ENCODE assay signal across 9 cellular contexts in genomic region chr9:110579763-110580255, GRCh38. TPM values are rescaled to one million over a fixed set of nuclear protein-coding genes. Genes with fewer than 3 reads are reported as not detected.
A peak's percentile ranks its signal among the peaks of the same experiment; 100 is the strongest.
DNase-seq lines count a peak whose midpoint lies in the region; TF ChIP-seq lines count a peak whose summit lies in the region.
"Had no signal": no experiment of that assay in that cellular context is flagged by ENCODE, and none has a peak within 500 bp of the region (broad histone marks: within the 10 kb centered on the region; RNA-seq: fewer than 3 reads in every experiment).

No MANE protein-coding gene starts in this region.

- peak; percentile 86 for DNase-seq in MG63
- no peak for DNase-seq in esophagus muscularis mucosa (ENCODE audit: extremely low spot score)
- DNase-seq in myocyte (ENCODE audit: low read depth) = peak; percentile 47
- no peak for DNase-seq in NCI-H187 treated with DMSO at 0.1 percent for 48 hours (lab: John Stamatoyannopoulos, UW)
- no peak for DNase-seq in activated gamma-delta T cell (lab: John Stamatoyannopoulos, UW)
- no peak for DNase-seq in HT-29 (ENCODE audit: low spot score)
- no peak for DNase-seq in NCI-H82 treated with DMSO at 0.1 percent for 48 hours (lab: John Stamatoyannopoulos, UW; ENCODE audit: unreplicated experiment)

- H3K4me3 ChIP-seq in ACC112 (ENCODE audit: low read depth, low read length) (peak overlapping the region; percentile 96), MG63 (peak overlapping the region; percentile 80), esophagus muscularis mucosa (peak overlapping the region; percentile 61 to 77 (median 64))

- no peak for TF ChIP-seq EP300 in esophagus muscularis mucosa (IDR thresholded peaks at IDR 0.05)

- H3K9me3 ChIP-seq in MG63 (no peaks in the 10 kb centered on the region), esophagus muscularis mucosa (peaks cover 0 to 2% (median 0%) of the 10 kb centered on the region in 4 donors)

- TF ChIP-seq POLR2A in esophagus muscularis mucosa (IDR thresholded peaks at IDR 0.05; ENCODE audit: low read depth) = no peak

- H2AFZ ChIP-seq in ACC112 (ENCODE audit: low read length, unreplicated experiment) = peak overlapping the region; percentile 10

- no peak for TF ChIP-seq CTCF in esophagus muscularis mucosa (IDR thresholded peaks at IDR 0.05)

- H3K79me2 ChIP-seq in ACC112 (ENCODE audit: control insufficient read depth, insufficient read depth, low read length, unreplicated experiment) = peaks cover 35% of the 10 kb centered on the region

- no peaks in the 10 kb centered on the region for H3K27me3 ChIP-seq in ACC112 (ENCODE audit: insufficient read depth, low read length)
- no peaks in the 10 kb centered on the region for H3K27me3 ChIP-seq in MG63
- H3K27me3 ChIP-seq in esophagus muscularis mucosa = peaks cover 0 to 20% (median 5%) of the 10 kb centered on the region in 4 donors

- H3K4me1 ChIP-seq in ACC112 (ENCODE audit: control insufficient read depth, insufficient read depth, low read length, unreplicated experiment) = peaks cover 47% of the 10 kb centered on the region
- H3K4me1 ChIP-seq in esophagus muscularis mucosa = peaks cover 11 to 23% (median 21%) of the 10 kb centered on the region in 4 donors

- H3K27ac ChIP-seq in ACC112 (ENCODE audit: low read depth, low read length) (peak overlapping the region; percentile 80), esophagus muscularis mucosa (replicated peaks in 1 of 4) (peak overlapping the region; percentile 82 to 83 (median 82))

- intact Hi-C loops in esophagus muscularis mucosa (cut with DNase I) = loop anchor here (5.0 kb wide), 1 partner anchor 128 kb away; no protein-coding TSS in a partner anchor

- 2% methylated on average over 16 of the region's 16 CpGs for WGBS in esophagus muscularis mucosa

- H3K36me3 ChIP-seq in ACC112 (ENCODE audit: insufficient read depth, low read length) (no peaks in the 10 kb centered on the region), MG63 (peaks cover 20% of the 10 kb centered on the region), esophagus muscularis mucosa (no peaks in the 10 kb centered on the region)

RNA-seq across cellular contexts. Expression of gene SVEP1, which starts 0.3 kb away (rescaled TPM):
- 38.1 and 40.0 TPM in 2 replicates for total RNA-seq in MG63 (2014; rRNA removed; shearing (Covaris generic); ENCODE audit: low replicate concordance)
- 10 to 100 TPM; 41.9 to 71.6 (median 60.6) TPM for total RNA-seq in esophagus muscularis mucosa
- 3.6 and 5.0 TPM in 2 replicates for total RNA-seq in myocyte
- 1.9 TPM for polyA plus RNA-seq in myocyte (2012)
- not detected in 2 replicates for total RNA-seq in HT-29 (2014; rRNA removed; shearing (Covaris generic))
- polyA plus RNA-seq: IgD-negative memory B cell had no signal

Comparison
In these comparisons a context has a peak if more than half of its experiments do, and no peak if none do; other contexts are left out.
1. DNase-seq: peak in MG63 (single experiment) and myocyte (single experiment); none in esophagus muscularis mucosa (single experiment), NCI-H187 treated with DMSO at 0.1 percent for 48 hours (single experiment), activated gamma-delta T cell (single experiment), HT-29 (single experiment) and NCI-H82 treated with DMSO at 0.1 percent for 48 hours (single experiment).
2. Peak in every context shown above with its lines, with median percentiles within 50 percentile points of each other: H3K4me3 ChIP-seq.